ENCODE assay signal across 1 cellular context in the genomic region with DNA sequence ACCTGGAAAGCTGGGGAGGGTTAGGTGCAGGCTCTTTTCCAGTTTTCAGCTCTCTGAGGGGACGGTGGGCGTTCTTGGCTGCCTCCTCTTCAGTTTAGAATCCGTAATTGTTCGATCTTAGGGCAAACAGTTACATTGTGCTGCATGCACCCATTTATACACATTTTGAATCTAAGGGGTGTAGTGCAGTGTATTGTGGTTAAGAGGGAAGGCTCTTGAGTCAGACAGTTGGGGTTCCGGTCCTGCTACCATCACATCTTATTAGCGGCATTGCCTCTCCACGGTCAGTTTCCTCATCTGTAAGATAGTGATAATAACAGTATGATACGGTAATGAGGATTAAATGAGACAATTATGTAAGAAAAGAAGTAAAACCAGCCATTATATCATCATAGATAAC.
TF ChIP-seq lines count a peak whose summit lies in the region.

No MANE protein-coding gene starts in this region.

TF ChIP-seq in H1, 55 proteins besides CTCF, POLR2A, EP300 and RAD21:
- TF ChIP-seq CHD1 (IDR thresholded peaks at IDR 0.05; ENCODE audit: low read depth, low read length), result no peak
- peak; percentile 31 for TF ChIP-seq SAP30 (IDR thresholded peaks at IDR 0.05; ENCODE audit: insufficient read depth, insufficient replicate concordance, low read length)
